In genomic region chr18:49639643-49640361, GRCh38 we compare ENCODE assay signal across 1 cellular context.
TF ChIP-seq lines count a peak whose summit lies in the region.

No MANE protein-coding gene starts in this region.

TF ChIP-seq in H1, 55 proteins besides CTCF, POLR2A, EP300 and RAD21 (continued from another document):
- TF ChIP-seq ATF2 (IDR thresholded peaks at IDR 0.05; ENCODE audit: low read length) (no peak), MAFK (IDR thresholded peaks at IDR 0.05; ENCODE audit: low read depth, low read length) (no peak), EGR1 (IDR thresholded peaks at IDR 0.05; ENCODE audit: borderline replicate concordance, low read depth, low read length) (no peak), SAP30 (IDR thresholded peaks at IDR 0.05; ENCODE audit: insufficient read depth, insufficient replicate concordance, low read length) (no peak), ZNF274 (IDR thresholded peaks at IDR 0.05; ENCODE audit: borderline replicate concordance, extremely low read depth, low read length) (no peak), ASH2L (IDR thresholded peaks at IDR 0.05; ENCODE audit: low read length) (no peak), GTF2F1 (IDR thresholded peaks at IDR 0.05; ENCODE audit: borderline replicate concordance, low read depth, low read length) (no peak), BRCA1 (IDR thresholded peaks at IDR 0.05; ENCODE audit: low read depth, low read length) (no peak), CTBP2 (IDR thresholded peaks at IDR 0.05; ENCODE audit: borderline replicate concordance, insufficient read depth, insufficient read length, low read length) (no peak)
